In genomic region chr19:58439576-58440554, GRCh38 we compare ENCODE assay signal across 9 cellular contexts. TPM values are rescaled to one million over a fixed set of nuclear protein-coding genes. Genes with fewer than 3 reads are reported as not detected.
DNase-seq lines count a peak whose midpoint lies in the region; ATAC-seq and TF ChIP-seq lines count a peak whose summit lies in the region.
"Had no signal": no experiment of that assay in that cellular context is flagged by ENCODE, and none has a peak within 500 bp of the region (broad histone marks: within the 10 kb centered on the region; RNA-seq: fewer than 3 reads in every experiment).

Gene ZNF132, minus strand, starts transcription at chr19:58440153. Its CDS starts 332 bp downstream, at chr19:58439821.

- ATAC-seq in GM19023 (IDR thresholded peaks at IDR 0.05; ENCODE audit: unreplicated experiment) (peak; percentile 97), HG03342 (IDR thresholded peaks at IDR 0.05; ENCODE audit: unreplicated experiment) (peak; percentile 96)
- ATAC-seq in natural killer cell treated with Interleukin-12 subunit alpha and Interleukin-12 subunit beta and Interleukin-15 and Interleukin-18, amount 100 ng/mL, for 72 hours: peak; percentile 99
- ATAC-seq in stimulated activated naive B cell treated with anti-CD40 and anti-IgM and Interleukin-4, amounts not matched to agents 10 μg/mL and 1 μg/mL and 100 μg/mL, for 72 hours (replicated peaks): peak; percentile 98 to 99

- no peak for TF ChIP-seq CTCF in fibroblast of pulmonary artery (IDR thresholded peaks at IDR 0.05; ENCODE audit: low read length, missing control alignments)

- H3K4me3 ChIP-seq in ACC112 (ENCODE audit: low read depth, low read length) (peak within 1 kb of the TSS; percentile 80), NT2/D1 (ENCODE audit: insufficient read length, low read depth) (peak within 1 kb of the TSS; percentile 96), fibroblast of pulmonary artery (replicated peaks; ENCODE audit: low read depth, low read length) (peak within 1 kb of the TSS; percentile 91)

- H3K36me3 ChIP-seq in ACC112 (ENCODE audit: insufficient read depth, low read length): peaks cover 31% of the 10 kb centered on the region
- peaks cover 30% of the 10 kb centered on the region for H3K36me3 ChIP-seq in NT2/D1 (ENCODE audit: insufficient read depth, insufficient read length, low read length)

- peaks cover 59% of the 10 kb centered on the region for H3K36me3 Mint-ChIP-seq in natural killer cell treated with Interleukin-12 subunit alpha and Interleukin-12 subunit beta and Interleukin-15 and Interleukin-18, amount 100 ng/mL, for 72 hours
- peaks cover 54 to 63% of the 10 kb centered on the region in 2 donors for H3K36me3 Mint-ChIP-seq in stimulated activated naive B cell treated with anti-CD40 and anti-IgM and Interleukin-4, amounts not matched to agents 10 μg/mL and 1 μg/mL and 100 μg/mL, for 72 hours

- peaks cover 29% of the 10 kb centered on the region for H3K9me3 ChIP-seq in NT2/D1 (ENCODE audit: insufficient read depth, low read length)

- H3K4me1 ChIP-seq in ACC112 (ENCODE audit: control insufficient read depth, insufficient read depth, low read length, unreplicated experiment): no peaks in the 10 kb centered on the region
- H3K4me1 ChIP-seq in NT2/D1 (ENCODE audit: insufficient read depth, insufficient read length): no peaks in the 10 kb centered on the region

- H3K27me3 Mint-ChIP-seq in natural killer cell treated with Interleukin-12 subunit alpha and Interleukin-12 subunit beta and Interleukin-15 and Interleukin-18, amount 100 ng/mL, for 72 hours: peaks cover 0 to 3% of the 10 kb centered on the region in 2 donors
- peaks cover 0 to 10% of the 10 kb centered on the region in 2 donors for H3K27me3 Mint-ChIP-seq in stimulated activated naive B cell treated with anti-CD40 and anti-IgM and Interleukin-4, amounts not matched to agents 10 μg/mL and 1 μg/mL and 100 μg/mL, for 72 hours

- H3K27ac Mint-ChIP-seq in natural killer cell treated with Interleukin-12 subunit alpha and Interleukin-12 subunit beta and Interleukin-15 and Interleukin-18, amount 100 ng/mL, for 72 hours: peak within 1 kb of the TSS; percentile 83 to 85
- H3K27ac Mint-ChIP-seq in stimulated activated naive B cell treated with anti-CD40 and anti-IgM and Interleukin-4, amounts not matched to agents 10 μg/mL and 1 μg/mL and 100 μg/mL, for 72 hours: peak within 1 kb of the TSS; percentile 99

- H3K4me3 Mint-ChIP-seq in natural killer cell treated with Interleukin-12 subunit alpha and Interleukin-12 subunit beta and Interleukin-15 and Interleukin-18, amount 100 ng/mL, for 72 hours: peak within 1 kb of the TSS; percentile 92
- H3K4me3 Mint-ChIP-seq in stimulated activated naive B cell treated with anti-CD40 and anti-IgM and Interleukin-4, amounts not matched to agents 10 μg/mL and 1 μg/mL and 100 μg/mL, for 72 hours: peak within 1 kb of the TSS; percentile 93 to 99

- DNase-seq in NT2/D1 (ENCODE audit: low read depth, low spot score) (peak; percentile 97), fibroblast of pulmonary artery (ENCODE audit: low read depth) (peak; percentile 100)
- DNase-seq in activated T-helper 9 cell treated with anti-CD3 and anti-CD28 coated beads, Interleukin-2, amount 50 U/mL, for 16 hours (ENCODE audit: low read depth): peak; percentile 90
- peak; percentile 98 for DNase-seq in natural killer cell treated with Interleukin-12 subunit alpha and Interleukin-12 subunit beta and Interleukin-15 and Interleukin-18, amount 100 ng/mL, for 72 hours (ENCODE audit: low spot score)
- DNase-seq in stimulated activated naive B cell treated with anti-CD40 and anti-IgM and Interleukin-4, amounts not matched to agents 10 μg/mL and 1 μg/mL and 100 μg/mL, for 72 hours: peak; percentile 97
- DNase-seq: DND-41 had no signal

- H3K9me3 Mint-ChIP-seq in natural killer cell treated with Interleukin-12 subunit alpha and Interleukin-12 subunit beta and Interleukin-15 and Interleukin-18, amount 100 ng/mL, for 72 hours: peaks cover 22% of the 10 kb centered on the region
- peaks cover 36 to 38% of the 10 kb centered on the region in 2 donors for H3K9me3 Mint-ChIP-seq in stimulated activated naive B cell treated with anti-CD40 and anti-IgM and Interleukin-4, amounts not matched to agents 10 μg/mL and 1 μg/mL and 100 μg/mL, for 72 hours

- H3K27ac ChIP-seq in ACC112 (ENCODE audit: low read depth, low read length): peak within 1 kb of the TSS; percentile 63

- H3K79me2 ChIP-seq in ACC112 (ENCODE audit: control insufficient read depth, insufficient read depth, low read length, unreplicated experiment): peaks cover 15% of the 10 kb centered on the region

- H3K27me3 ChIP-seq in ACC112 (ENCODE audit: insufficient read depth, low read length) (no peaks in the 10 kb centered on the region), NT2/D1 (ENCODE audit: insufficient read depth, insufficient read length) (no peaks in the 10 kb centered on the region)

- peaks cover 25 to 26% of the 10 kb centered on the region in 2 donors for H3K4me1 Mint-ChIP-seq in natural killer cell treated with Interleukin-12 subunit alpha and Interleukin-12 subunit beta and Interleukin-15 and Interleukin-18, amount 100 ng/mL, for 72 hours (ENCODE audit: low read depth in 2 of 2)
- H3K4me1 Mint-ChIP-seq in stimulated activated naive B cell treated with anti-CD40 and anti-IgM and Interleukin-4, amounts not matched to agents 10 μg/mL and 1 μg/mL and 100 μg/mL, for 72 hours: peaks cover 32 to 44% of the 10 kb centered on the region in 2 donors

- peak within 1 kb of the TSS; percentile 87 for H2AFZ ChIP-seq in ACC112 (ENCODE audit: low read length, unreplicated experiment)

- H3K9ac ChIP-seq in NT2/D1 (ENCODE audit: insufficient read length, low read depth): peak within 1 kb of the TSS; percentile 92

RNA-seq across cellular contexts. Expression of gene ZNF132, which starts in this region (rescaled TPM):
- total RNA-seq in natural killer cell treated with Interleukin-12 subunit alpha and Interleukin-12 subunit beta and Interleukin-15 and Interleukin-18, amount 100 ng/mL, for 72 hours: 1 to 10 TPM; 3.2 to 5.3 TPM

Comparison
In these comparisons a context has a peak if more than half of its experiments do, and no peak if none do; other contexts are left out.
1. Peak in every context shown above with its lines: DNase-seq, ATAC-seq, H3K4me3 ChIP-seq and H3K27ac ChIP-seq.